Comparison of ENCODE assay signal across 17 cellular contexts in the genomic region with DNA sequence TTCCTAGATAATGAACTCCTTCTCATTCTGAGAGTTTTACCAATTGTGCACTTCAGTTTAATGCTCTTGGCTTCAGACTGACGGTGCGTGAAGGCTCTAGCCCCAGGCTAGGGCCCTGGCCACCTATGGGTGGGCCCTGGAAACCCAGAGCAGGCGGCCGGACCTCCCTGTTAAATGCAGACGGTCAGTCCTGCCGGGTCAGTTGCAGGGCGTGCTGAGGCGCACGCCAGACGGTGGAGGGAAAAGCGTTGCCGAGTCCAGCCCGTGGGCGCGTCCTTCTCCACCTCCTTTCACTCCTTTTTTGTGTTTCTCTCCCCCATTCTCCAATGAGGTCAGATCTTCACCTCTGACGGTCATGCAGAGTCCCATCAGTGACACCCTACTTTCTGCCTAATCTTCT. TPM values are rescaled to one million over a fixed set of nuclear protein-coding genes. Genes with fewer than 3 reads are reported as not detected.
DNase-seq lines count a peak whose midpoint lies in the region; ATAC-seq lines count a peak whose summit lies in the region.
"Had no signal": no experiment of that assay in that cellular context is flagged by ENCODE, and none has a peak within 500 bp of the region (broad histone marks: within the 10 kb centered on the region; RNA-seq: fewer than 3 reads in every experiment).

No MANE protein-coding gene starts in this region.

- no peak overlapping the region for H3K27ac ChIP-seq in right cardiac atrium (ENCODE audit: low read length)
- H3K27ac ChIP-seq in naive thymus-derived CD4-positive, alpha-beta T cell (ENCODE audit: low read depth, low read length): no peak overlapping the region
- H3K27ac ChIP-seq: HL-60 had no signal

- WGBS in right cardiac atrium: 93% methylated on average over 16 of the region's 16 CpGs

- H3K27me3 Mint-ChIP-seq in activated T-helper 1 cell treated with anti-CD3 and anti-CD28 coated beads, Interleukin-12 subunit alpha, Interleukin-12 subunit beta, Interleukin-2, Interleukin-4 antibody, amounts not matched to agents 30 ng/mL and 10 ng/mL and 1 ng/mL, durations not matched to agents 14 hours and 24 hours and 36 hours (ENCODE audit: insufficient read depth): peaks cover 25% of the 10 kb centered on the region
- peaks cover 0 to 27% (median 27%) of the 10 kb centered on the region in 5 donors for H3K27me3 Mint-ChIP-seq in naive thymus-derived CD4-positive, alpha-beta T cell

- H3K9me3 Mint-ChIP-seq in activated T-helper 1 cell treated with anti-CD3 and anti-CD28 coated beads, Interleukin-12 subunit alpha, Interleukin-12 subunit beta, Interleukin-2, Interleukin-4 antibody, amounts not matched to agents 30 ng/mL and 10 ng/mL and 1 ng/mL, durations not matched to agents 14 hours and 24 hours and 36 hours: no peaks in the 10 kb centered on the region
- H3K9me3 Mint-ChIP-seq in naive thymus-derived CD4-positive, alpha-beta T cell: peaks cover 0 to 2% (median 0%) of the 10 kb centered on the region in 11 donors
- H3K9me3 Mint-ChIP-seq: CD4-positive, CD25-positive, alpha-beta regulatory T cell had no signal

- POLR2A ChIA-PET in naive thymus-derived CD4-positive, alpha-beta T cell (lab: Charles Lee): no interaction called here

- DNase-seq in right cardiac atrium (peak; percentile 8 to 35 (median 16)), left cardiac atrium (no peak), H7 (no peak)
- no peak for DNase-seq in activated T-helper 1 cell treated with anti-CD3 and anti-CD28 coated beads, Interleukin-12 subunit alpha, Interleukin-12 subunit beta, Interleukin-2, Interleukin-4 antibody, amounts not matched to agents 30 ng/mL and 10 ng/mL and 1 ng/mL, durations not matched to agents 14 hours and 24 hours and 36 hours (ENCODE audit: low spot score)
- no peak for DNase-seq in naive thymus-derived CD4-positive, alpha-beta T cell
- DNase-seq: Calu3; CD4-positive, CD25-positive, alpha-beta regulatory T cell; HCEC 1CT; NCI-H1105; NCI-H1694; NCI-H2227 treated with DMSO at 0.1 percent for 48 hours; NCI-H524; SHP77 had no signal

- H3K9me3 ChIP-seq in right cardiac atrium (ENCODE audit: control insufficient read depth, low read length): no peaks in the 10 kb centered on the region
- no peaks in the 10 kb centered on the region for H3K9me3 ChIP-seq in naive thymus-derived CD4-positive, alpha-beta T cell (ENCODE audit: control insufficient read depth in 2 of 3, low read length in 3 of 3)

- no peak for ATAC-seq in right cardiac atrium
- ATAC-seq in left cardiac atrium: no peak
- ATAC-seq in naive thymus-derived CD4-positive, alpha-beta T cell: no peak
- no peak for ATAC-seq in GM18868 (IDR thresholded peaks at IDR 0.05; ENCODE audit: unreplicated experiment)
- ATAC-seq in HG03039 (IDR thresholded peaks at IDR 0.05; ENCODE audit: unreplicated experiment): no peak
- ATAC-seq: Panc1 had no signal

- intact Hi-C loops in right cardiac atrium (cut with DNase I) (no loop called here), left cardiac atrium (cut with DNase I) (no loop called here)
- intact Hi-C loops in activated T-helper 1 cell treated with anti-CD3 and anti-CD28 coated beads, Interleukin-12 subunit alpha, Interleukin-12 subunit beta, Interleukin-2, Interleukin-4 antibody, amounts not matched to agents 30 ng/mL and 10 ng/mL and 1 ng/mL, durations not matched to agents 14 hours and 24 hours and 36 hours (cut with micrococcal nuclease): loop anchor here (5.0 to 10.0 kb wide), 3 partner anchors 143 to 1186 kb away; a partner anchor contains a TSS
- intact Hi-C loops in naive thymus-derived CD4-positive, alpha-beta T cell (cut with micrococcal nuclease): loop anchor here in 1 of 2 donors (10.0 kb wide), 1 partner anchor 346 kb away; a partner anchor contains a TSS

- H3K36me3 ChIP-seq in naive thymus-derived CD4-positive, alpha-beta T cell (ENCODE audit: control insufficient read depth in 2 of 3, insufficient read depth in 3 of 3, low read length in 3 of 3): peaks cover 0 to 7% (median 0%) of the 10 kb centered on the region in 3 experiments
- H3K36me3 ChIP-seq in H7 (replicated peaks; ENCODE audit: control insufficient read depth, insufficient read depth, low read length): no peaks in the 10 kb centered on the region

- CTCF ChIA-PET in naive thymus-derived CD4-positive, alpha-beta T cell (lab: Charles Lee): no interaction called here

- H3K4me3 Mint-ChIP-seq in activated T-helper 1 cell treated with anti-CD3 and anti-CD28 coated beads, Interleukin-12 subunit alpha, Interleukin-12 subunit beta, Interleukin-2, Interleukin-4 antibody, amounts not matched to agents 30 ng/mL and 10 ng/mL and 1 ng/mL, durations not matched to agents 14 hours and 24 hours and 36 hours: peak overlapping the region; percentile 66
- peak overlapping the region in 6 of 10 donors; percentile 23 to 84 (median 56) for H3K4me3 Mint-ChIP-seq in naive thymus-derived CD4-positive, alpha-beta T cell

- H3K4me1 Mint-ChIP-seq in activated T-helper 1 cell treated with anti-CD3 and anti-CD28 coated beads, Interleukin-12 subunit alpha, Interleukin-12 subunit beta, Interleukin-2, Interleukin-4 antibody, amounts not matched to agents 30 ng/mL and 10 ng/mL and 1 ng/mL, durations not matched to agents 14 hours and 24 hours and 36 hours (ENCODE audit: low read depth): no peaks in the 10 kb centered on the region
- peaks cover 3 to 26% (median 17%) of the 10 kb centered on the region in 7 donors for H3K4me1 Mint-ChIP-seq in naive thymus-derived CD4-positive, alpha-beta T cell

- H3K4me1 ChIP-seq in right cardiac atrium (ENCODE audit: control insufficient read depth, insufficient read depth, low read length): no peaks in the 10 kb centered on the region
- peaks cover 0 to 7% of the 10 kb centered on the region in 2 donors for H3K4me1 ChIP-seq in naive thymus-derived CD4-positive, alpha-beta T cell (ENCODE audit: control insufficient read depth in 2 of 2, insufficient read depth in 2 of 2, low read length in 2 of 2)

- no peak overlapping the region for H3K4me3 ChIP-seq in right cardiac atrium (ENCODE audit: low read length)
- no peak overlapping the region for H3K4me3 ChIP-seq in naive thymus-derived CD4-positive, alpha-beta T cell (ENCODE audit: low read length)
- no peak overlapping the region for H3K4me3 ChIP-seq in H7 (ENCODE audit: insufficient read depth, low read depth, low read length)

- H3K27me3 ChIP-seq in right cardiac atrium (ENCODE audit: control insufficient read depth, insufficient read depth): no peaks in the 10 kb centered on the region
- H3K27me3 ChIP-seq in naive thymus-derived CD4-positive, alpha-beta T cell (ENCODE audit: control insufficient read depth in 2 of 2, insufficient read depth in 2 of 2, low read length in 2 of 2): peaks cover 0 to 10% of the 10 kb centered on the region in 2 donors
- H3K27me3 ChIP-seq in H7 (ENCODE audit: control insufficient read depth, insufficient read depth, low read length): peaks cover 42% of the 10 kb centered on the region

- H3K36me3 Mint-ChIP-seq in activated T-helper 1 cell treated with anti-CD3 and anti-CD28 coated beads, Interleukin-12 subunit alpha, Interleukin-12 subunit beta, Interleukin-2, Interleukin-4 antibody, amounts not matched to agents 30 ng/mL and 10 ng/mL and 1 ng/mL, durations not matched to agents 14 hours and 24 hours and 36 hours (ENCODE audit: low read depth): peaks cover 11% of the 10 kb centered on the region
- H3K36me3 Mint-ChIP-seq in naive thymus-derived CD4-positive, alpha-beta T cell: peaks cover 0 to 18% (median 3%) of the 10 kb centered on the region in 5 donors
- H3K36me3 Mint-ChIP-seq: CD4-positive, CD25-positive, alpha-beta regulatory T cell had no signal

- H3K27ac Mint-ChIP-seq in activated T-helper 1 cell treated with anti-CD3 and anti-CD28 coated beads, Interleukin-12 subunit alpha, Interleukin-12 subunit beta, Interleukin-2, Interleukin-4 antibody, amounts not matched to agents 30 ng/mL and 10 ng/mL and 1 ng/mL, durations not matched to agents 14 hours and 24 hours and 36 hours: no peak overlapping the region
- H3K27ac Mint-ChIP-seq in naive thymus-derived CD4-positive, alpha-beta T cell: peak overlapping the region in 1 of 9 donors; percentile 42

RNA-seq across cellular contexts. Expression of a gene that starts 2.3 kb away (rescaled TPM):
- total RNA-seq in right cardiac atrium (10 to 100 TPM in 1 of 4 donors, 1 to 10 TPM in 3; 1.9 to 13.8 (median 5.6) TPM), left cardiac atrium (1 to 10 TPM; 1.4 to 9.9 TPM)
- polyA plus RNA-seq in right cardiac atrium: 11.0 TPM
- 24.1 and 24.7 TPM in 2 replicates for total RNA-seq in activated T-helper 1 cell treated with anti-CD3 and anti-CD28 coated beads, Interleukin-12 subunit alpha, Interleukin-12 subunit beta, Interleukin-2, Interleukin-4 antibody, amounts not matched to agents 30 ng/mL and 10 ng/mL and 1 ng/mL, durations not matched to agents 14 hours and 24 hours and 36 hours
- 10 to 100 TPM in 2 of 5 experiments, 1 to 10 TPM in 2, under 1 TPM in 1; 0.66 to 60.0 (median 9.4) TPM for total RNA-seq in naive thymus-derived CD4-positive, alpha-beta T cell
- polyA plus RNA-seq in naive thymus-derived CD4-positive, alpha-beta T cell: 10 to 100 TPM in 1 of 2 donors, under 1 TPM in 1; 0.35 to 18.2 TPM
- 7.6 and 9.1 TPM in 2 replicates for total RNA-seq in H7 (2014; rRNA removed; shearing (Covaris generic))
- total RNA-seq: Calu3 had no signal

Comparison
In these comparisons a context has a peak if more than half of its experiments do, and no peak if none do; other contexts are left out.
1. DNase-seq: peak in right cardiac atrium (3 of 3); none in left cardiac atrium (single experiment), activated T-helper 1 cell treated with anti-CD3 and anti-CD28 coated beads, Interleukin-12 subunit alpha, Interleukin-12 subunit beta, Interleukin-2, Interleukin-4 antibody, amounts not matched to agents 30 ng/mL and 10 ng/mL and 1 ng/mL, durations not matched to agents 14 hours and 24 hours and 36 hours (single experiment), naive thymus-derived CD4-positive, alpha-beta T cell (0 of 9) and H7 (single experiment).